ENCODE assay signal across 28 cellular contexts in the genomic region with DNA sequence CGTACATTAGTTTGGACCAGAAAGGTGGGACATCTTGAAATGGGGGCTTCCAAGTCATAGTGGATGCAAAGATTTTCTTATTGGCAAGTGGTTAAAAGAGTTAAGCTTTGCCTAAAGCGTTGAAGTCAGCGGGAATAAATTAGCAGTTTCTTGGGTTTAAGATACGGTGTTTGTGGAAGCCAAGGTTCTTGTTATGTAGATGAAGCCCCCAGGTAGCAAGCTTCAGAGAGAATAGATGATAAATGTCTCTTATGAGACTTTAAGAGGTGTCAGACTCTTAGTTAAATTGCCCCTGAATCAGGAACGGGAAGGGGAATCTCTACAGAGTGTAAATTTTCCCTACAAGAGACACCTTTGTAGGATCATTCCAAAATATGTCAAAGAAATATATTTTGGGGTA.
"Had no signal": no experiment of that assay in that cellular context is flagged by ENCODE, and none has a peak within 500 bp of the region (broad histone marks: within the 10 kb centered on the region; RNA-seq: fewer than 3 reads in every experiment).

No MANE protein-coding gene starts in this region.

- ATAC-seq: esophagus mucosa; gastrocnemius medialis; left cardiac atrium; left lung; naive thymus-derived CD4-positive, alpha-beta T cell; sciatic nerve; stimulated activated effector memory CD8-positive, alpha-beta T cell treated with anti-CD3 and anti-CD28 coated beads, Interleukin-12 subunit alpha, Interleukin-12 subunit beta, amount 100 ng/mL, for 72 hours had no signal

- H3K36me3 Mint-ChIP-seq: stimulated activated effector memory CD8-positive, alpha-beta T cell treated with anti-CD3 and anti-CD28 coated beads, Interleukin-12 subunit alpha, Interleukin-12 subunit beta, amount 100 ng/mL, for 72 hours had no signal

- FAIRE-seq: colon had no signal

- H3K4me3 ChIP-seq: dorsolateral prefrontal cortex, gastrocnemius medialis, heart left ventricle, hepatocyte, left lung, prostate gland, right atrium auricular region, smooth muscle cell, stomach, thyroid gland, vagina had no signal

- H3K9me3 Mint-ChIP-seq: nephron; stimulated activated effector memory CD8-positive, alpha-beta T cell treated with anti-CD3 and anti-CD28 coated beads, Interleukin-12 subunit alpha, Interleukin-12 subunit beta, amount 100 ng/mL, for 72 hours had no signal

- H3K27me3 ChIP-seq: dorsolateral prefrontal cortex, gastrocnemius medialis, heart left ventricle, hepatocyte, left lung, right atrium auricular region, stomach, thyroid gland, vagina had no signal

- H3K9me3 ChIP-seq: gastrocnemius medialis, left lung, prostate gland, right atrium auricular region, thyroid gland, vagina had no signal

- H2AFZ ChIP-seq: hepatocyte had no signal

- H3K27ac ChIP-seq: dorsolateral prefrontal cortex, epithelial cell of prostate, gastrocnemius medialis, heart left ventricle, hepatocyte, left lung, prostate gland, right atrium auricular region, stomach, thyroid gland, vagina had no signal

- H3K4me3 Mint-ChIP-seq: naive thymus-derived CD4-positive, alpha-beta T cell; nephron; stimulated activated effector memory CD8-positive, alpha-beta T cell treated with anti-CD3 and anti-CD28 coated beads, Interleukin-12 subunit alpha, Interleukin-12 subunit beta, amount 100 ng/mL, for 72 hours had no signal

- DNase-seq: dorsolateral prefrontal cortex; effector CD4-positive, alpha-beta T cell; foreskin fibroblast; gastrocnemius medialis; heart left ventricle; left cardiac atrium; left lung; mesenchymal stem cell; midbrain; naive thymus-derived CD4-positive, alpha-beta T cell; nucleus accumbens; stimulated activated CD4-positive, alpha-beta T cell treated with anti-CD3 and anti-CD28 coated beads, Interleukin-12 subunit alpha, Interleukin-12 subunit beta, amount 100 ng/mL, for 4 hours; stimulated activated CD4-positive, alpha-beta T cell treated with anti-CD3 and anti-CD28 coated beads, Interleukin-2, amount 100 ng/mL, for 24 hours; stimulated activated CD4-positive, alpha-beta T cell treated with anti-CD3 and anti-CD28 coated beads, Interleukin-4, amount 100 ng/mL, for 24 hours; stimulated activated naive CD4-positive, alpha-beta T cell treated with Interleukin-2 at 50 U/mL for 16 hours; stomach; thyroid gland had no signal

- H3K27ac Mint-ChIP-seq: naive thymus-derived CD4-positive, alpha-beta T cell; nephron; stimulated activated effector memory CD8-positive, alpha-beta T cell treated with anti-CD3 and anti-CD28 coated beads, Interleukin-12 subunit alpha, Interleukin-12 subunit beta, amount 100 ng/mL, for 72 hours had no signal

- H3K4me2 ChIP-seq: hepatocyte, smooth muscle cell had no signal

- H3K4me1 Mint-ChIP-seq: stimulated activated effector memory CD8-positive, alpha-beta T cell treated with anti-CD3 and anti-CD28 coated beads, Interleukin-12 subunit alpha, Interleukin-12 subunit beta, amount 100 ng/mL, for 72 hours had no signal

- H3K36me3 ChIP-seq: gastrocnemius medialis, heart left ventricle, left lung, prostate gland, right atrium auricular region, stomach, thyroid gland, vagina had no signal

- H3K4me1 ChIP-seq: gastrocnemius medialis, left lung, prostate gland, right atrium auricular region, vagina had no signal

- H3K79me2 ChIP-seq: hepatocyte had no signal

- H3K27me3 Mint-ChIP-seq: naive thymus-derived CD4-positive, alpha-beta T cell had no signal
